17 cellular contexts compared by ENCODE assay signal in genomic region chr17:50657627-50658026, GRCh38. TPM values are rescaled to one million over a fixed set of nuclear protein-coding genes. Genes with fewer than 3 reads are reported as not detected.
"Had no signal": no experiment of that assay in that cellular context is flagged by ENCODE, and none has a peak within 500 bp of the region (broad histone marks: within the 10 kb centered on the region; RNA-seq: fewer than 3 reads in every experiment).

No MANE protein-coding gene starts in this region.

- H3K27me3 ChIP-seq: foreskin keratinocyte, sigmoid colon, stomach, uterus had no signal

- H3K9me3 ChIP-seq: sigmoid colon, thoracic aorta, uterus had no signal

- H3K9me3 Mint-ChIP-seq: dendritic cell treated with granulocyte-macrophage colony-stimulating factor and Interleukin-4, amounts not matched to agents 40 ng/mL and 50 ng/mL, for 4 days; immature natural killer cell; natural killer cell; neural crest cell had no signal

- DNase-seq: foreskin keratinocyte; immature natural killer cell; left cardiac atrium; left ventricle myocardium superior; natural killer cell; sigmoid colon; stimulated activated CD4-positive, alpha-beta T cell treated with anti-CD3 and anti-CD28 coated beads, Interleukin-12 subunit alpha, Interleukin-12 subunit beta, amount 100 ng/mL, for 4 hours; stimulated activated naive CD4-positive, alpha-beta T cell; stomach; substantia nigra; uterus had no signal

- H3K27ac ChIP-seq: foreskin keratinocyte, sigmoid colon, skin epidermis, thoracic aorta, uterus had no signal

- H3K27ac Mint-ChIP-seq: immature natural killer cell, natural killer cell, type B pancreatic cell had no signal

- H3K4me1 Mint-ChIP-seq: immature natural killer cell had no signal

- H3K4me3 Mint-ChIP-seq: dendritic cell treated with granulocyte-macrophage colony-stimulating factor and Interleukin-4, amounts not matched to agents 40 ng/mL and 50 ng/mL, for 4 days; immature natural killer cell; natural killer cell; neural crest cell; type B pancreatic cell had no signal

- H3K36me3 Mint-ChIP-seq: immature natural killer cell, natural killer cell had no signal

- FAIRE-seq: keratinocyte had no signal

- ATAC-seq: foreskin keratinocyte, left cardiac atrium, left ventricle myocardium superior, natural killer cell had no signal

- H3K36me3 ChIP-seq: sigmoid colon, thoracic aorta, uterus had no signal

- H3K4me3 ChIP-seq: sigmoid colon, skin epidermis, stomach, thoracic aorta, uterus had no signal

RNA-seq across cellular contexts. Expression of gene ABCC3, which starts 22.9 kb away (rescaled TPM):
- total RNA-seq: neural crest cell had no signal
